Comparison of ENCODE assay signal across 15 cellular contexts in genomic region chr13:100520936-100521765, GRCh38.
DNase-seq lines count a peak whose midpoint lies in the region; ATAC-seq, FAIRE-seq and TF ChIP-seq lines count a peak whose summit lies in the region.
"Had no signal": no experiment of that assay in that cellular context is flagged by ENCODE, and none has a peak within 500 bp of the region (broad histone marks: within the 10 kb centered on the region; RNA-seq: fewer than 3 reads in every experiment).

No MANE protein-coding gene starts in this region.

- peak overlapping the region; percentile 35 for H4K5ac ChIP-seq in H1 (ENCODE audit: insufficient read length, low read depth, low read length)

- no peak overlapping the region for H3K27ac Mint-ChIP-seq in stimulated activated naive B cell treated with anti-CD40 and anti-IgM and Interleukin-4, amounts not matched to agents 10 μg/mL and 1 μg/mL and 100 μg/mL, for 72 hours
- H3K27ac Mint-ChIP-seq: activated CD4-positive, alpha-beta T cell treated with anti-CD3 and anti-CD28 coated beads for 36 hours had no signal

- H3K79me2 ChIP-seq in OCI-LY3 (ENCODE audit: low read length): no peaks in the 10 kb centered on the region
- H3K79me2 ChIP-seq in H1 (ENCODE audit: control insufficient read depth in 1 of 2, insufficient read depth in 2 of 2, low read length in 2 of 2): no peaks in the 10 kb centered on the region

- no peak overlapping the region; the same call in 1 of the 2 replicates for H4K8ac ChIP-seq in H1 (ENCODE audit: extremely low read depth, insufficient read depth, low read length)

- peaks cover 4 to 10% of the 10 kb centered on the region in 2 donors for H3K27me3 Mint-ChIP-seq in stimulated activated naive B cell treated with anti-CD40 and anti-IgM and Interleukin-4, amounts not matched to agents 10 μg/mL and 1 μg/mL and 100 μg/mL, for 72 hours
- H3K27me3 Mint-ChIP-seq: activated CD4-positive, alpha-beta T cell treated with anti-CD3 and anti-CD28 coated beads for 36 hours had no signal

- no peak for TF ChIP-seq EP300 in H1 (IDR thresholded peaks at IDR 0.05; ENCODE audit: borderline replicate concordance in 1 of 2, low read depth in 2 of 2, low read length in 2 of 2)

- H3K27me3 ChIP-seq in OCI-LY3 (ENCODE audit: low read depth, low read length) (peaks cover 4% of the 10 kb centered on the region; the same call in 1 of the 2 replicates), H1 (replicated peaks in 1 of 4; ENCODE audit: control insufficient read depth in 3 of 4, extremely low read depth in 1 of 4, insufficient read depth in 3 of 4, low read length in 3 of 4) (no peaks in the 10 kb centered on the region), tibial artery (no peaks in the 10 kb centered on the region)
- H3K27me3 ChIP-seq: sigmoid colon, upper lobe of right lung had no signal

- H3K9me3 ChIP-seq in OCI-LY3 (ENCODE audit: insufficient read depth, low read length) (no peaks in the 10 kb centered on the region), H1 (ENCODE audit: insufficient read depth in 2 of 2, low read depth in 1 of 2, low read length in 1 of 2) (no peaks in the 10 kb centered on the region), tibial artery (no peaks in the 10 kb centered on the region)
- H3K9me3 ChIP-seq: sigmoid colon, upper lobe of right lung had no signal

- WGBS in H1 (ENCODE audit: extremely low coverage in 1 of 2, insufficient coverage in 1 of 2, insufficient read length in 1 of 2, insufficient replicate concordance in 2 of 2, low coverage in 1 of 2, low lambda C conversion rate in 2 of 2, missing lambda C conversion rate in 1 of 2), 2 experiments: 34% methylated on average over 24 of the region's 24 CpGs; no CpG with 5 or more reads in 1 of the 2 experiments

- no peaks in the 10 kb centered on the region for H3K9me3 Mint-ChIP-seq in stimulated activated naive B cell treated with anti-CD40 and anti-IgM and Interleukin-4, amounts not matched to agents 10 μg/mL and 1 μg/mL and 100 μg/mL, for 72 hours

- intact Hi-C loops in tibial artery (cut with DNase I; ENCODE audit: low total_unique reads): no loop called here

- H3K4me1 ChIP-seq in OCI-LY3 (ENCODE audit: low read length) (peaks cover 39% of the 10 kb centered on the region), H1 (replicated peaks in 1 of 4; ENCODE audit: control insufficient read depth in 3 of 4, insufficient read depth in 4 of 4, low read length in 3 of 4) (peaks cover 4 to 20% (median 15%) of the 10 kb centered on the region in 4 experiments), tibial artery (no peaks in the 10 kb centered on the region)
- H3K4me1 ChIP-seq: upper lobe of right lung had no signal

- H3K27ac ChIP-seq in OCI-LY3 (ENCODE audit: low read length) (no peak overlapping the region), H1 (ENCODE audit: low read depth, low read length) (no peak overlapping the region), tibial artery (no peak overlapping the region)
- H3K27ac ChIP-seq: HL-60, sigmoid colon, upper lobe of right lung had no signal

- no peak for ATAC-seq in stimulated activated naive B cell treated with anti-CD40 and anti-IgM and Interleukin-4, amounts not matched to agents 10 μg/mL and 1 μg/mL and 100 μg/mL, for 72 hours (replicated peaks)
- ATAC-seq: activated CD4-positive, alpha-beta T cell treated with anti-CD3 and anti-CD28 coated beads for 36 hours; SK-N-SH treated with all-trans-retinoic acid at 6 μM for 48 hours; upper lobe of right lung had no signal

- H3K9ac ChIP-seq in OCI-LY3 (ENCODE audit: low read length) (0 out of 2 replicates have a peak overlapping the region, but pooled peaks have one; percentile 20), H1 (replicated peaks in 1 of 4; ENCODE audit: extremely low read depth in 1 of 4, low read depth in 3 of 4, low read length in 3 of 4) (no peak overlapping the region)

- H3K4ac ChIP-seq in H1 (replicated peaks; ENCODE audit: insufficient read length, low read depth, low read length): no peak overlapping the region

- H3K23me2 ChIP-seq in H1 (ENCODE audit: low read depth, low read length): no peaks in the 10 kb centered on the region

- POLR2A ChIA-PET in H1 (lab: Charles Lee; ENCODE audit: partially characterized antibody): no interaction called here

- H3K14ac ChIP-seq in H1 (ENCODE audit: insufficient read length): no peak overlapping the region

- no peaks in the 10 kb centered on the region for H4K20me1 ChIP-seq in OCI-LY3 (ENCODE audit: insufficient read depth, low read length)
- H4K20me1 ChIP-seq in H1 (replicated peaks in 1 of 2; ENCODE audit: control insufficient read depth in 1 of 2, insufficient read depth in 2 of 2, low read length in 2 of 2): no peaks in the 10 kb centered on the region

- no peak overlapping the region for H3K23ac ChIP-seq in H1 (ENCODE audit: insufficient read length)

- no peak overlapping the region for H2BK120ac ChIP-seq in H1 (replicated peaks; ENCODE audit: low read depth, low read length)

- H2BK12ac ChIP-seq in H1 (ENCODE audit: low read depth, low read length): no peak overlapping the region

- peaks cover 0 to 3% of the 10 kb centered on the region in 2 donors for H3K4me1 Mint-ChIP-seq in stimulated activated naive B cell treated with anti-CD40 and anti-IgM and Interleukin-4, amounts not matched to agents 10 μg/mL and 1 μg/mL and 100 μg/mL, for 72 hours

- H3K4me3 Mint-ChIP-seq in stimulated activated naive B cell treated with anti-CD40 and anti-IgM and Interleukin-4, amounts not matched to agents 10 μg/mL and 1 μg/mL and 100 μg/mL, for 72 hours: no peak overlapping the region
- H3K4me3 Mint-ChIP-seq: activated CD4-positive, alpha-beta T cell treated with anti-CD3 and anti-CD28 coated beads for 36 hours had no signal

- TF ChIP-seq POLR2A in H1 (IDR thresholded peaks at IDR 0.05; ENCODE audit: control extremely low read depth in 1 of 2, low read depth in 2 of 2, low read length in 2 of 2): peak in 1 of 2 experiments; percentile 42; a peak in 1 of 3 replicates

- no peak for FAIRE-seq in H1 (lab: Jason Lieb, UNC)

- CTCF ChIA-PET in H1 (lab: Charles Lee; ENCODE audit: partially characterized antibody): interaction anchor here (1.3 to 1.9 kb wide), 5 partner anchors 7 to 79 kb away, joined by 3 to 7 read pairs (median 4); no protein-coding TSS in a partner anchor

- no peak overlapping the region; the same call in 1 of the 2 replicates for H3K18ac ChIP-seq in H1 (ENCODE audit: extremely low read depth, low read length)

- no peak for TF ChIP-seq RAD21 in H1 (IDR thresholded peaks at IDR 0.05 in 1 of 2, conservative IDR thresholded peaks at IDR 0.05 in 1 of 2; ENCODE audit: low read depth in 2 of 2, low read length in 2 of 2)

- TF ChIP-seq CTCF in OCI-LY3 (IDR thresholded peaks at IDR 0.05; ENCODE audit: low read depth, low read length): no peak
- no peak for TF ChIP-seq CTCF in H1 (IDR thresholded peaks at IDR 0.05; ENCODE audit: control extremely low read depth in 1 of 3, insufficient read depth in 1 of 3, low read depth in 1 of 3, low read length in 3 of 3)
- no peak for TF ChIP-seq CTCF in tibial artery (IDR thresholded peaks at IDR 0.05)

- peak overlapping the region; percentile 73 for H3K4me3 ChIP-seq in OCI-LY3 (ENCODE audit: low read length)
- H3K4me3 ChIP-seq in H1 (ENCODE audit: extremely low read depth in 1 of 4, insufficient read depth in 2 of 4, low read depth in 3 of 4, low read length in 4 of 4): no peak overlapping the region
- peak overlapping the region; percentile 20 for H3K4me3 ChIP-seq in skeletal muscle cell (ENCODE audit: low read depth, low read length)
- H3K4me3 ChIP-seq in tibial artery: no peak overlapping the region
- H3K4me3 ChIP-seq: sigmoid colon, upper lobe of right lung had no signal

- peak overlapping the region; percentile 82 for H3K4me2 ChIP-seq in OCI-LY3 (ENCODE audit: low read length)
- peak overlapping the region; percentile 9 to 46; a peak in 1 of 4 replicates for H3K4me2 ChIP-seq in H1 (ENCODE audit: insufficient read depth in 1 of 2, low read depth in 2 of 2, low read length in 2 of 2)

- H2BK15ac ChIP-seq in H1 (ENCODE audit: low read length): no peak overlapping the region

- no peak overlapping the region for H2AK5ac ChIP-seq in H1 (ENCODE audit: low read depth, low read length)

- no peak overlapping the region for H2AFZ ChIP-seq in OCI-LY3 (ENCODE audit: low read depth, low read length)
- no peak overlapping the region for H2AFZ ChIP-seq in H1 (ENCODE audit: low read length)

- no peaks in the 10 kb centered on the region for H3K79me1 ChIP-seq in H1 (ENCODE audit: low read depth, low read length)

- no peak overlapping the region for H3K56ac ChIP-seq in H1 (replicated peaks; ENCODE audit: insufficient read length, low read depth, low read length)

- H4K91ac ChIP-seq in H1 (replicated peaks; ENCODE audit: insufficient read length, low read length): no peak overlapping the region

- H2BK5ac ChIP-seq in H1 (ENCODE audit: low read depth, low read length): no peak overlapping the region; the same call in 1 of the 2 replicates

- H3K36me3 Mint-ChIP-seq in stimulated activated naive B cell treated with anti-CD40 and anti-IgM and Interleukin-4, amounts not matched to agents 10 μg/mL and 1 μg/mL and 100 μg/mL, for 72 hours: peaks cover 2 to 8% of the 10 kb centered on the region in 2 donors

- no peak overlapping the region; the same call in 1 of the 2 replicates for H2BK20ac ChIP-seq in H1 (ENCODE audit: low read length)

- DNase-seq in activated CD8-positive, alpha-beta memory T cell treated with anti-CD3 and anti-CD28 coated beads for 24 hours: peak; percentile 50
- DNase-seq in activated CD8-positive, alpha-beta memory T cell treated with anti-CD3 and anti-CD28 coated beads, Interleukin-2, amount 50 U/mL, for 4 hours: no peak
- DNase-seq in H1 (ENCODE audit: low read depth in 1 of 2, low spot score in 2 of 2) (no peak), skeletal muscle cell (ENCODE audit: low read depth) (no peak), AG20443 (ENCODE audit: low spot score) (no peak), tibial artery (no peak)
- no peak for DNase-seq in stimulated activated naive B cell treated with anti-CD40 and anti-IgM and Interleukin-4, amounts not matched to agents 10 μg/mL and 1 μg/mL and 100 μg/mL, for 72 hours
- DNase-seq: activated CD4-positive, alpha-beta T cell treated with anti-CD3 and anti-CD28 coated beads for 36 hours; activated naive CD4-positive, alpha-beta T cell; NCI-H774; sigmoid colon; upper lobe of right lung had no signal

- H3K36me3 ChIP-seq in OCI-LY3 (replicated peaks; ENCODE audit: low read depth, low read length) (no peaks in the 10 kb centered on the region), H1 (ENCODE audit: control insufficient read depth in 2 of 4, insufficient read depth in 4 of 4, low read length in 3 of 4) (no peaks in the 10 kb centered on the region), tibial artery (peaks cover 0 to 9% (median 1%) of the 10 kb centered on the region in 3 donors)
- H3K36me3 ChIP-seq: sigmoid colon, upper lobe of right lung had no signal

TF ChIP-seq in H1, 55 proteins besides CTCF, POLR2A, EP300 and RAD21 (continues in another document):
- TF ChIP-seq TCF12 (IDR thresholded peaks at IDR 0.05; ENCODE audit: low read depth, low read length): no peak
- TF ChIP-seq RNF2 (IDR thresholded peaks at IDR 0.05; ENCODE audit: borderline replicate concordance, low read depth, low read length, missing control alignments, poor library complexity, severe bottlenecking): no peak

Comparison
In these comparisons a context has a peak if more than half of its experiments do, and no peak if none do; other contexts are left out.
1. H3K4me3 ChIP-seq: peak in OCI-LY3 (single experiment) and skeletal muscle cell (single experiment); none in H1 (0 of 4) and tibial artery (0 of 2).